1 cellular context compared by ENCODE assay signal in genomic region chr7:113118074-113118959, GRCh38.
TF ChIP-seq lines count a peak whose summit lies in the region.

Gene SMIM30 (minus strand): TSS chr7:113118554. CDS start chr7:113117578, 976 bp downstream.

TF ChIP-seq in K562, 482 proteins besides CTCF, POLR2A, EP300 and RAD21 (continued from another document and continues in another):
- TF ChIP-seq ZNF445 (CRISPR knock-in tag; IDR thresholded peaks at IDR 0.05; ENCODE audit: low read depth) (no peak), ASH1L (IDR thresholded peaks at IDR 0.05; ENCODE audit: borderline replicate concordance, low read depth, partially characterized antibody) (peak; percentile 58), ZNF354B (CRISPR knock-in tag; IDR thresholded peaks at IDR 0.05) (no peak), ZNF316 (IDR thresholded peaks at IDR 0.05) (no peak), TEAD2 (tag; IDR thresholded peaks at IDR 0.05) (no peak), RBFOX2 (IDR thresholded peaks at IDR 0.05; ENCODE audit: low read depth, low read length) (peak; percentile 87), ZNF124 (CRISPR knock-in tag; IDR thresholded peaks at IDR 0.05) (no peak), SMAD2 (IDR thresholded peaks at IDR 0.05; ENCODE audit: low read depth, low read length) (no peak), CBFB (CRISPR knock-in tag; IDR thresholded peaks at IDR 0.05) (no peak), ZNF311 (CRISPR knock-in tag; IDR thresholded peaks at IDR 0.05) (no peak; the same call in 1 of the 2 replicates), SMARCA4 (IDR thresholded peaks at IDR 0.05) (0 out of 2 replicates have a peak, but pooled peaks have one; percentile 38), ZBTB12 (CRISPR knock-in tag; IDR thresholded peaks at IDR 0.05) (peak; percentile 91), ZNF583 (CRISPR knock-in tag; IDR thresholded peaks at IDR 0.05) (peak; percentile 77; the same call in 1 of the 2 replicates), NFIC (IDR thresholded peaks at IDR 0.05) (peak; percentile 73), TEAD1 (CRISPR knock-in tag; IDR thresholded peaks at IDR 0.05) (peak; percentile 35 to 58; a peak in 1 of 4 replicates), ELF1 (tag; IDR thresholded peaks at IDR 0.05) (peak; percentile 87), ZNF134 (CRISPR knock-in tag; conservative IDR thresholded peaks at IDR 0.05) (no peak), SMARCE1 (IDR thresholded peaks at IDR 0.05) (peak; percentile 12), ILF3 (IDR thresholded peaks at IDR 0.05; ENCODE audit: borderline replicate concordance) (0 out of 2 replicates have a peak, but pooled peaks have one; percentile 66), XRCC4 (IDR thresholded peaks at IDR 0.05; ENCODE audit: extremely low read depth, insufficient read depth, insufficient read length) (no peak), THRAP3 (IDR thresholded peaks at IDR 0.05; ENCODE audit: borderline replicate concordance) (no peak; the same call in 1 of the 2 replicates), PKNOX1 (IDR thresholded peaks at IDR 0.05) (no peak), FOXK2 (conservative IDR thresholded peaks at IDR 0.05 in 1 of 2, IDR thresholded peaks at IDR 0.05 in 1 of 2; ENCODE audit: low read depth in 2 of 2) (peak in 1 of 2 experiments; percentile 8; a peak in 1 of 4 replicates), REST (CRISPR knock-in tag; IDR thresholded peaks at IDR 0.05; ENCODE audit: low read depth) (peak; percentile 62; the same call in 1 of the 2 replicates), PHF20 (IDR thresholded peaks at IDR 0.05; ENCODE audit: partially characterized antibody) (peak; percentile 45), HDAC8 (tag; IDR thresholded peaks at IDR 0.05) (peak; percentile 42; the same call in 1 of the 2 replicates), ZBTB33 (CRISPR knock-in tag; IDR thresholded peaks at IDR 0.05) (peak; percentile 41; the same call in 1 of the 2 replicates), GTF2F1 (IDR thresholded peaks at IDR 0.05; ENCODE audit: low read depth, low read length) (peak; percentile 70; the same call in 1 of the 2 replicates)
- TF ChIP-seq, protein P1, sequence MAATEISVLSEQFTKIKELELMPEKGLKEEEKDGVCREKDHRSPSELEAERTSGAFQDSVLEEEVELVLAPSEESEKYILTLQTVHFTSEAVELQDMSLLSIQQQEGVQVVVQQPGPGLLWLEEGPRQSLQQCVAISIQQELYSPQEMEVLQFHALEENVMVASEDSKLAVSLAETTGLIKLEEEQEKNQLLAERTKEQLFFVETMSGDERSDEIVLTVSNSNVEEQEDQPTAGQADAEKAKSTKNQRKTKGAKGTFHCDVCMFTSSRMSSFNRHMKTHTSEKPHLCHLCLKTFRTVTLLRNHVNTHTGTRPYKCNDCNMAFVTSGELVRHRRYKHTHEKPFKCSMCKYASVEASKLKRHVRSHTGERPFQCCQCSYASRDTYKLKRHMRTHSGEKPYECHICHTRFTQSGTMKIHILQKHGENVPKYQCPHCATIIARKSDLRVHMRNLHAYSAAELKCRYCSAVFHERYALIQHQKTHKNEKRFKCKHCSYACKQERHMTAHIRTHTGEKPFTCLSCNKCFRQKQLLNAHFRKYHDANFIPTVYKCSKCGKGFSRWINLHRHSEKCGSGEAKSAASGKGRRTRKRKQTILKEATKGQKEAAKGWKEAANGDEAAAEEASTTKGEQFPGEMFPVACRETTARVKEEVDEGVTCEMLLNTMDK (IDR thresholded peaks at IDR 0.05; ENCODE audit: borderline replicate concordance, insufficient read depth, low read depth, low read length, poor library complexity, severe bottlenecking), result peak; percentile 62
- TF ChIP-seq, protein P2, sequence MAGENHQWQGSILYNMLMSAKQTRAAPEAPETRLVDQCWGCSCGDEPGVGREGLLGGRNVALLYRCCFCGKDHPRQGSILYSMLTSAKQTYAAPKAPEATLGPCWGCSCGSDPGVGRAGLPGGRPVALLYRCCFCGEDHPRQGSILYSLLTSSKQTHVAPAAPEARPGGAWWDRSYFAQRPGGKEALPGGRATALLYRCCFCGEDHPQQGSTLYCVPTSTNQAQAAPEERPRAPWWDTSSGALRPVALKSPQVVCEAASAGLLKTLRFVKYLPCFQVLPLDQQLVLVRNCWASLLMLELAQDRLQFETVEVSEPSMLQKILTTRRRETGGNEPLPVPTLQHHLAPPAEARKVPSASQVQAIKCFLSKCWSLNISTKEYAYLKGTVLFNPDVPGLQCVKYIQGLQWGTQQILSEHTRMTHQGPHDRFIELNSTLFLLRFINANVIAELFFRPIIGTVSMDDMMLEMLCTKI (IDR thresholded peaks at IDR 0.05; ENCODE audit: partially characterized antibody), result no peak
- TF ChIP-seq, protein P3, sequence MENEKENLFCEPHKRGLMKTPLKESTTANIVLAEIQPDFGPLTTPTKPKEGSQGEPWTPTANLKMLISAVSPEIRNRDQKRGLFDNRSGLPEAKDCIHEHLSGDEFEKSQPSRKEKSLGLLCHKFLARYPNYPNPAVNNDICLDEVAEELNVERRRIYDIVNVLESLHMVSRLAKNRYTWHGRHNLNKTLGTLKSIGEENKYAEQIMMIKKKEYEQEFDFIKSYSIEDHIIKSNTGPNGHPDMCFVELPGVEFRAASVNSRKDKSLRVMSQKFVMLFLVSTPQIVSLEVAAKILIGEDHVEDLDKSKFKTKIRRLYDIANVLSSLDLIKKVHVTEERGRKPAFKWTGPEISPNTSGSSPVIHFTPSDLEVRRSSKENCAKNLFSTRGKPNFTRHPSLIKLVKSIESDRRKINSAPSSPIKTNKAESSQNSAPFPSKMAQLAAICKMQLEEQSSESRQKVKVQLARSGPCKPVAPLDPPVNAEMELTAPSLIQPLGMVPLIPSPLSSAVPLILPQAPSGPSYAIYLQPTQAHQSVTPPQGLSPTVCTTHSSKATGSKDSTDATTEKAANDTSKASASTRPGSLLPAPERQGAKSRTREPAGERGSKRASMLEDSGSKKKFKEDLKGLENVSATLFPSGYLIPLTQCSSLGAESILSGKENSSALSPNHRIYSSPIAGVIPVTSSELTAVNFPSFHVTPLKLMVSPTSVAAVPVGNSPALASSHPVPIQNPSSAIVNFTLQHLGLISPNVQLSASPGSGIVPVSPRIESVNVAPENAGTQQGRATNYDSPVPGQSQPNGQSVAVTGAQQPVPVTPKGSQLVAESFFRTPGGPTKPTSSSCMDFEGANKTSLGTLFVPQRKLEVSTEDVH (IDR thresholded peaks at IDR 0.05; ENCODE audit: low read depth, partially characterized antibody), result peak; percentile 65
- TF ChIP-seq, protein P4, sequence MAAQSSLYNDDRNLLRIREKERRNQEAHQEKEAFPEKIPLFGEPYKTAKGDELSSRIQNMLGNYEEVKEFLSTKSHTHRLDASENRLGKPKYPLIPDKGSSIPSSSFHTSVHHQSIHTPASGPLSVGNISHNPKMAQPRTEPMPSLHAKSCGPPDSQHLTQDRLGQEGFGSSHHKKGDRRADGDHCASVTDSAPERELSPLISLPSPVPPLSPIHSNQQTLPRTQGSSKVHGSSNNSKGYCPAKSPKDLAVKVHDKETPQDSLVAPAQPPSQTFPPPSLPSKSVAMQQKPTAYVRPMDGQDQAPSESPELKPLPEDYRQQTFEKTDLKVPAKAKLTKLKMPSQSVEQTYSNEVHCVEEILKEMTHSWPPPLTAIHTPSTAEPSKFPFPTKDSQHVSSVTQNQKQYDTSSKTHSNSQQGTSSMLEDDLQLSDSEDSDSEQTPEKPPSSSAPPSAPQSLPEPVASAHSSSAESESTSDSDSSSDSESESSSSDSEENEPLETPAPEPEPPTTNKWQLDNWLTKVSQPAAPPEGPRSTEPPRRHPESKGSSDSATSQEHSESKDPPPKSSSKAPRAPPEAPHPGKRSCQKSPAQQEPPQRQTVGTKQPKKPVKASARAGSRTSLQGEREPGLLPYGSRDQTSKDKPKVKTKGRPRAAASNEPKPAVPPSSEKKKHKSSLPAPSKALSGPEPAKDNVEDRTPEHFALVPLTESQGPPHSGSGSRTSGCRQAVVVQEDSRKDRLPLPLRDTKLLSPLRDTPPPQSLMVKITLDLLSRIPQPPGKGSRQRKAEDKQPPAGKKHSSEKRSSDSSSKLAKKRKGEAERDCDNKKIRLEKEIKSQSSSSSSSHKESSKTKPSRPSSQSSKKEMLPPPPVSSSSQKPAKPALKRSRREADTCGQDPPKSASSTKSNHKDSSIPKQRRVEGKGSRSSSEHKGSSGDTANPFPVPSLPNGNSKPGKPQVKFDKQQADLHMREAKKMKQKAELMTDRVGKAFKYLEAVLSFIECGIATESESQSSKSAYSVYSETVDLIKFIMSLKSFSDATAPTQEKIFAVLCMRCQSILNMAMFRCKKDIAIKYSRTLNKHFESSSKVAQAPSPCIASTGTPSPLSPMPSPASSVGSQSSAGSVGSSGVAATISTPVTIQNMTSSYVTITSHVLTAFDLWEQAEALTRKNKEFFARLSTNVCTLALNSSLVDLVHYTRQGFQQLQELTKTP (IDR thresholded peaks at IDR 0.05; ENCODE audit: low read depth in 1 of 2, partially characterized antibody in 2 of 2), result peak in 1 of 2 experiments; percentile 91
- TF ChIP-seq, protein P5, sequence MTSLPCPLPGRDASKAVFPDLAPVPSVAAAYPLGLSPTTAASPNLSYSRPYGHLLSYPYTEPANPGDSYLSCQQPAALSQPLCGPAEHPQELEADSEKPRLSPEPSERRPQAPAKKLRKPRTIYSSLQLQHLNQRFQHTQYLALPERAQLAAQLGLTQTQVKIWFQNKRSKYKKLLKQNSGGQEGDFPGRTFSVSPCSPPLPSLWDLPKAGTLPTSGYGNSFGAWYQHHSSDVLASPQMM (CRISPR knock-in tag; IDR thresholded peaks at IDR 0.05), result no peak
- TF ChIP-seq, protein P6, sequence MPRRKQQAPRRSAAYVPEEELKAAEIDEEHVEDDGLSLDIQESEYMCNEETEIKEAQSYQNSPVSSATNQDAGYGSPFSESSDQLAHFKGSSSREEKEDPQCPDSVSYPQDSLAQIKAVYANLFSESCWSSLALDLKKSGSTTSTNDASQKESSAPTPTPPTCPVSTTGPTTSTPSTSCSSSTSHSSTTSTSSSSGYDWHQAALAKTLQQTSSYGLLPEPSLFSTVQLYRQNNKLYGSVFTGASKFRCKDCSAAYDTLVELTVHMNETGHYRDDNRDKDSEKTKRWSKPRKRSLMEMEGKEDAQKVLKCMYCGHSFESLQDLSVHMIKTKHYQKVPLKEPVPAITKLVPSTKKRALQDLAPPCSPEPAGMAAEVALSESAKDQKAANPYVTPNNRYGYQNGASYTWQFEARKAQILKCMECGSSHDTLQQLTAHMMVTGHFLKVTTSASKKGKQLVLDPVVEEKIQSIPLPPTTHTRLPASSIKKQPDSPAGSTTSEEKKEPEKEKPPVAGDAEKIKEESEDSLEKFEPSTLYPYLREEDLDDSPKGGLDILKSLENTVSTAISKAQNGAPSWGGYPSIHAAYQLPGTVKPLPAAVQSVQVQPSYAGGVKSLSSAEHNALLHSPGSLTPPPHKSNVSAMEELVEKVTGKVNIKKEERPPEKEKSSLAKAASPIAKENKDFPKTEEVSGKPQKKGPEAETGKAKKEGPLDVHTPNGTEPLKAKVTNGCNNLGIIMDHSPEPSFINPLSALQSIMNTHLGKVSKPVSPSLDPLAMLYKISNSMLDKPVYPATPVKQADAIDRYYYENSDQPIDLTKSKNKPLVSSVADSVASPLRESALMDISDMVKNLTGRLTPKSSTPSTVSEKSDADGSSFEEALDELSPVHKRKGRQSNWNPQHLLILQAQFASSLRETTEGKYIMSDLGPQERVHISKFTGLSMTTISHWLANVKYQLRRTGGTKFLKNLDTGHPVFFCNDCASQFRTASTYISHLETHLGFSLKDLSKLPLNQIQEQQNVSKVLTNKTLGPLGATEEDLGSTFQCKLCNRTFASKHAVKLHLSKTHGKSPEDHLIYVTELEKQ (CRISPR knock-in tag; IDR thresholded peaks at IDR 0.05), result no peak
